Comparison of ENCODE assay signal across 1 cellular context in genomic region chr7:3289996-3290395, GRCh38.
TF ChIP-seq lines count a peak whose summit lies in the region.

No MANE protein-coding gene starts in this region.

TF ChIP-seq in H1, 55 proteins besides CTCF, POLR2A, EP300 and RAD21:
- TF ChIP-seq BACH1 (IDR thresholded peaks at IDR 0.05; ENCODE audit: low read length) (no peak), NRF1 (IDR thresholded peaks at IDR 0.05; ENCODE audit: low read depth, low read length) (no peak), YY1 (IDR thresholded peaks at IDR 0.05; ENCODE audit: low read depth, low read length) (peak; percentile 36; the same call in 1 of the 2 replicates)
